ENCODE assay signal across 15 cellular contexts in genomic region chr3:180624714-180625113, GRCh38. TPM values are rescaled to one million over a fixed set of nuclear protein-coding genes. Genes with fewer than 3 reads are reported as not detected.
A peak's percentile ranks its signal among the peaks of the same experiment; 100 is the strongest.
DNase-seq lines count a peak whose midpoint lies in the region; ATAC-seq lines count a peak whose summit lies in the region.
"Had no signal": no experiment of that assay in that cellular context is flagged by ENCODE, and none has a peak within 500 bp of the region (broad histone marks: within the 10 kb centered on the region; RNA-seq: fewer than 3 reads in every experiment).

No MANE protein-coding gene starts in this region.

- no peak overlapping the region for H4K12ac ChIP-seq in trophoblast cell (ENCODE audit: low read depth, low read length)

- H3K27me3 ChIP-seq in trophoblast cell (ENCODE audit: insufficient read depth, low read length), result no peaks in the 10 kb centered on the region
- H3K27me3 ChIP-seq: upper lobe of right lung had no signal

- no peak overlapping the region for H2AFZ ChIP-seq in trophoblast cell (ENCODE audit: insufficient read depth, low read length, poor library complexity)

- no peaks in the 10 kb centered on the region for H3K4me1 ChIP-seq in trophoblast cell (ENCODE audit: control insufficient read depth in 1 of 2, insufficient read depth in 2 of 2, low read length in 2 of 2)
- H3K4me1 ChIP-seq: upper lobe of right lung had no signal

- DNase-seq in NCI-H2227 treated with DMSO at 0.1 percent for 48 hours (lab: John Stamatoyannopoulos, UW) (no peak), trophoblast cell (no peak), HCEC 1CT (no peak)
- DNase-seq: DMS79 treated with DMSO at 0.1 percent for 48 hours, endodermal cell, NCI-H2081, small intestine, upper lobe of right lung had no signal

- H3K36me3 ChIP-seq in trophoblast cell (ENCODE audit: control insufficient read depth in 1 of 2, insufficient read depth in 2 of 2, low read length in 2 of 2), result peaks cover 0 to 5% of the 10 kb centered on the region in 2 experiments
- H3K36me3 ChIP-seq: upper lobe of right lung had no signal

- H3K79me2 ChIP-seq in trophoblast cell (ENCODE audit: control insufficient read depth, insufficient read depth, low read length, poor library complexity), result no peaks in the 10 kb centered on the region

- no peak overlapping the region for H3K18ac ChIP-seq in trophoblast cell (ENCODE audit: low read length)

- no peak overlapping the region for H3K4ac ChIP-seq in trophoblast cell (ENCODE audit: low read depth, low read length)

- H2AK5ac ChIP-seq in trophoblast cell (ENCODE audit: low read length), result no peak overlapping the region

- no peak overlapping the region for H4K8ac ChIP-seq in trophoblast cell (ENCODE audit: low read depth, low read length)

- ATAC-seq in GM18499 (IDR thresholded peaks at IDR 0.05; ENCODE audit: insufficient read depth, unreplicated experiment) (peak; percentile 68), GM19395 (IDR thresholded peaks at IDR 0.05; ENCODE audit: unreplicated experiment) (peak; percentile 63), HG02678 (IDR thresholded peaks at IDR 0.05; ENCODE audit: unreplicated experiment) (peak; percentile 42), HG03575 (IDR thresholded peaks at IDR 0.05; ENCODE audit: extremely low read depth, insufficient number of reproducible peaks, low FRiP score, unreplicated experiment) (peak; percentile 57), HG03196 (IDR thresholded peaks at IDR 0.05; ENCODE audit: unreplicated experiment) (no peak)
- ATAC-seq: K562; natural killer cell treated with Interleukin-12 subunit alpha and Interleukin-12 subunit beta and Interleukin-15 and Interleukin-18, amount 100 ng/mL, for 72 hours; upper lobe of right lung had no signal

- no peak overlapping the region for H3K4me3 ChIP-seq in trophoblast cell (ENCODE audit: low read depth, low read length)
- H3K4me3 ChIP-seq: K562, upper lobe of right lung had no signal

- no peak overlapping the region for H2BK12ac ChIP-seq in trophoblast cell (ENCODE audit: low read length)

- H2BK5ac ChIP-seq in trophoblast cell (ENCODE audit: low read depth, low read length, poor library complexity), result no peak overlapping the region

- no peaks in the 10 kb centered on the region for H3K9me3 ChIP-seq in trophoblast cell (ENCODE audit: insufficient read depth, low read depth, low read length)
- H3K9me3 ChIP-seq: upper lobe of right lung had no signal

- H2BK120ac ChIP-seq in trophoblast cell (ENCODE audit: insufficient read depth, low read length, poor library complexity), result no peak overlapping the region

- WGBS in trophoblast cell (ENCODE audit: extremely low coverage, insufficient coverage, insufficient read length), result no CpG with 5 or more reads among the region's 2 CpGs

- no peak overlapping the region for H3K4me2 ChIP-seq in trophoblast cell (ENCODE audit: low read length)

- no peak overlapping the region for H4K91ac ChIP-seq in trophoblast cell (ENCODE audit: low read depth, low read length)

- H3K14ac ChIP-seq in trophoblast cell (ENCODE audit: low read length), result no peak overlapping the region

- H3K27ac ChIP-seq in trophoblast cell (ENCODE audit: low read depth, low read length), result no peak overlapping the region
- H3K27ac ChIP-seq: upper lobe of right lung had no signal

- no peaks in the 10 kb centered on the region for H3K79me1 ChIP-seq in trophoblast cell (ENCODE audit: low read length)

- H3K23ac ChIP-seq in trophoblast cell (ENCODE audit: low read length), result no peak overlapping the region

- no peak overlapping the region for H3K9ac ChIP-seq in trophoblast cell (ENCODE audit: low read length)

RNA-seq across cellular contexts. Expression of gene TTC14, which starts 22.8 kb away (rescaled TPM):
- polyA plus RNA-seq in trophoblast cell (2013), result 18.7 and 21.7 TPM in 2 replicates

RNA-seq across cellular contexts. Expression of gene CCDC39, which starts 54.6 kb away (rescaled TPM):
- polyA plus RNA-seq in trophoblast cell (2013), result 0.01 TPM in 1 of 2 replicates, not detected in the other
- polyA plus RNA-seq: K562 had no signal
